ENCODE assay signal across 17 cellular contexts in genomic region chr3:165505657-165506056, GRCh38.
DNase-seq lines count a peak whose midpoint lies in the region; ATAC-seq and TF ChIP-seq lines count a peak whose summit lies in the region.
"Had no signal": no experiment of that assay in that cellular context is flagged by ENCODE, and none has a peak within 500 bp of the region (broad histone marks: within the 10 kb centered on the region; RNA-seq: fewer than 3 reads in every experiment).

No MANE protein-coding gene starts in this region.

- H3K27me3 ChIP-seq in transverse colon, result no peaks in the 10 kb centered on the region
- H3K27me3 ChIP-seq: BE2C had no signal

- peak; percentile 7 for DNase-seq in LoVo (ENCODE audit: low spot score)
- no peak for DNase-seq in left colon
- DNase-seq in transverse colon, result no peak
- DNase-seq in NCI-H1694 (lab: John Stamatoyannopoulos, UW), result no peak
- no peak for DNase-seq in NCI-H2029 (lab: John Stamatoyannopoulos, UW)
- DNase-seq: ACHN; BE2C; CD4-positive, alpha-beta memory T cell; DMS153; DMS79; GDM1; H7; HFFc6 had no signal

- intact Hi-C loops in left colon (cut with DNase I, micrococcal nuclease), result no loop called here
- intact Hi-C loops in transverse colon (cut with DNase I; ENCODE audit: low total_unique reads), result no loop called here

- ATAC-seq in left colon (peak; percentile 85), HG03039 (IDR thresholded peaks at IDR 0.05; ENCODE audit: unreplicated experiment) (no peak)
- ATAC-seq: GM23338, HCT116 had no signal

- H3K9me3 ChIP-seq in transverse colon, result no peaks in the 10 kb centered on the region
- H3K9me3 ChIP-seq: BE2C had no signal

- no peak for TF ChIP-seq POLR2A in transverse colon (IDR thresholded peaks at IDR 0.05)

- no peaks in the 10 kb centered on the region for H3K36me3 ChIP-seq in transverse colon

- H3K27ac ChIP-seq in C4-2B, result peak overlapping the region; percentile 55
- H3K27ac ChIP-seq in transverse colon, result peak overlapping the region; percentile 68 to 79 (median 76)

- TF ChIP-seq EP300 in transverse colon (IDR thresholded peaks at IDR 0.05; ENCODE audit: low read depth), result no peak

- peaks cover 3 to 46% (median 22%) of the 10 kb centered on the region in 4 donors for H3K4me1 ChIP-seq in transverse colon
- H3K4me1 ChIP-seq: BE2C had no signal

- TF ChIP-seq CTCF in C4-2B (conservative IDR thresholded peaks at IDR 0.05) (no peak), transverse colon (IDR thresholded peaks at IDR 0.05) (no peak)

- no peak overlapping the region for H3K4me3 ChIP-seq in transverse colon
- H3K4me3 ChIP-seq: GM23338 had no signal

- in situ Hi-C loops in transverse colon (cut with MboI; ENCODE audit: low pct_ligation_motif_present in 1 of 4, low pct_unique_long_range_greater_than_20kb in 1 of 4, low sequenced_read_pairs in 3 of 4), result no loop called here
